ENCODE assay signal across 15 cellular contexts in the genomic region with DNA sequence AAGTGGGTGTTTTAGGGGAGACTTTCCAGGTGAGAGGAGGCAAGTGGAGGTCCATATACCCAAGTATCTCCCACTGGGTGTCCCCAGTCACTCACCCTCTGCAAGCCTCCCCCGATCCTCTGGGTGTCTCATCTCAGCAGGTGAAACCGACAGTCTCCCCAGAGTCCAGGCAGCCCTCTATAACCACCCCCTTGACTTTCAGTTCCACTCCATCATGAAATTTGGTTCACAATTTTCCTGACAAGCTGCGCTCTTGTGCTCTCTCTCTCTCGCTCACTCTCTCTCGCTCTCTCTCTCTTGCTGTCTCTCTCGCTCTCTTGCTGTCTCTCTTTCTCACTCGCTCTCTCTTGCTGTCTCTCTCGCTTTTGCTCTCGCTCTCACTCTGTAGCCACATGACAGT. TPM values are rescaled to one million over a fixed set of nuclear protein-coding genes. Genes with fewer than 3 reads are reported as not detected.
DNase-seq lines count a peak whose midpoint lies in the region; ATAC-seq and TF ChIP-seq lines count a peak whose summit lies in the region.
"Had no signal": no experiment of that assay in that cellular context is flagged by ENCODE, and none has a peak within 500 bp of the region (broad histone marks: within the 10 kb centered on the region; RNA-seq: fewer than 3 reads in every experiment).

No MANE protein-coding gene starts in this region.

- 0 out of 2 replicates have a peak, but pooled peaks cover 13% of the 10 kb centered on the region for H3K36me3 ChIP-seq in DND-41 (ENCODE audit: insufficient read depth, low read length)
- H3K36me3 ChIP-seq in GM23338 (ENCODE audit: insufficient read depth): no peaks in the 10 kb centered on the region
- H3K36me3 ChIP-seq: upper lobe of left lung had no signal

- H3K9me3 Mint-ChIP-seq in HFFc6: peaks cover 14% of the 10 kb centered on the region
- H3K9me3 Mint-ChIP-seq in activated B cell treated with CpG ODN at 0.5 μM for 24 hours: peaks cover 7% of the 10 kb centered on the region
- H3K9me3 Mint-ChIP-seq in GM23338: peaks cover 23% of the 10 kb centered on the region

- H3K9me2 ChIP-seq in GM23338 (ENCODE audit: insufficient read depth): 0 out of 2 replicates have a peak, but pooled peaks cover 5% of the 10 kb centered on the region

- ATAC-seq in DND-41 (ENCODE audit: insufficient read depth, low read depth): peak; percentile 29; the same call in 1 of the 3 replicates
- peak; percentile 53 for ATAC-seq in GM18858 (IDR thresholded peaks at IDR 0.05; ENCODE audit: unreplicated experiment)
- ATAC-seq in activated B cell treated with CpG ODN at 0.5 μM for 24 hours (ENCODE audit: low read depth): peak; percentile 53
- ATAC-seq in GM23338: no peak
- ATAC-seq in GM21529 (IDR thresholded peaks at IDR 0.05; ENCODE audit: unreplicated experiment): no peak
- ATAC-seq: activated T-cell treated with anti-CD3 and anti-CD28 coated beads, Interleukin-2, amount 50 U/mL, for 4 hours had no signal

- peaks cover 46% of the 10 kb centered on the region for H3K36me3 Mint-ChIP-seq in HFFc6 (ENCODE audit: low read depth)
- peaks cover 18% of the 10 kb centered on the region for H3K36me3 Mint-ChIP-seq in activated B cell treated with CpG ODN at 0.5 μM for 24 hours (ENCODE audit: low read depth)
- H3K36me3 Mint-ChIP-seq in GM23338 (ENCODE audit: low read depth): peaks cover 34% of the 10 kb centered on the region

- H3K27ac Mint-ChIP-seq in HFFc6 (peak overlapping the region; percentile 3; the same call in 1 of the 2 replicates), activated B cell treated with CpG ODN at 0.5 μM for 24 hours (no peak overlapping the region), GM23338 (no peak overlapping the region)

- H3K27ac ChIP-seq in DND-41 (ENCODE audit: low read length) (no peak overlapping the region), GM23338 (ENCODE audit: low read depth) (no peak overlapping the region)
- H3K27ac ChIP-seq: esophagus squamous epithelium, KMS-11, upper lobe of left lung had no signal

- POLR2A ChIA-PET in activated B cell treated with CpG ODN at 0.5 μM for 24 hours (lab: Charles Lee): interaction anchor here (1.5 kb wide), 1 partner anchor 8 kb away, joined by 4 read pairs; a partner anchor contains a TSS

- H4K20me1 ChIP-seq in DND-41 (ENCODE audit: insufficient read depth, low read length) (no peaks in the 10 kb centered on the region; the same call in 1 of the 2 replicates), GM23338 (replicated peaks; ENCODE audit: insufficient read depth) (no peaks in the 10 kb centered on the region)

- no peak for TF ChIP-seq CTCF in DND-41 (IDR thresholded peaks at IDR 0.05; ENCODE audit: borderline replicate concordance, extremely low read depth, low read length, poor library complexity, severe bottlenecking)
- no peak for TF ChIP-seq CTCF in HFFc6 (IDR thresholded peaks at IDR 0.05)
- no peak for TF ChIP-seq CTCF in activated B cell treated with CpG ODN at 0.5 μM for 24 hours (IDR thresholded peaks at IDR 0.05)
- TF ChIP-seq CTCF in GM23338 (conservative IDR thresholded peaks at IDR 0.05; ENCODE audit: low read depth in 2 of 2): no peak

- H3K4me1 Mint-ChIP-seq in HFFc6 (ENCODE audit: low read depth): no peaks in the 10 kb centered on the region
- H3K4me1 Mint-ChIP-seq in activated B cell treated with CpG ODN at 0.5 μM for 24 hours: peaks cover 31% of the 10 kb centered on the region
- H3K4me1 Mint-ChIP-seq in GM23338: peaks cover 6% of the 10 kb centered on the region; the same call in 2 of the 3 replicates

- peaks cover 8% of the 10 kb centered on the region for H3K9me3 ChIP-seq in DND-41 (ENCODE audit: insufficient read depth, low read length, severe bottlenecking)

- intact Hi-C loops in activated B cell treated with CpG ODN at 0.5 μM for 24 hours (cut with micrococcal nuclease): no loop called here

- no peak overlapping the region for H3K9ac ChIP-seq in DND-41 (ENCODE audit: low read depth, low read length)
- H3K9ac ChIP-seq: KMS-11 had no signal

- CTCF ChIA-PET in activated B cell treated with CpG ODN at 0.5 μM for 24 hours (lab: Charles Lee): no interaction called here

- H3K27me3 ChIP-seq in DND-41 (ENCODE audit: insufficient read depth, low read length, poor library complexity): no peaks in the 10 kb centered on the region
- no peaks in the 10 kb centered on the region for H3K27me3 ChIP-seq in GM23338 (ENCODE audit: insufficient read depth)
- H3K27me3 ChIP-seq: esophagus squamous epithelium, upper lobe of left lung had no signal

- H3K4me2 ChIP-seq in DND-41 (ENCODE audit: insufficient read depth, low read length): no peak overlapping the region
- H3K4me2 ChIP-seq in GM23338: no peak overlapping the region
- H3K4me2 ChIP-seq: KMS-11 had no signal

- no peak for DNase-seq in DND-41
- no peak for DNase-seq in HFFc6
- no peak for DNase-seq in activated B cell treated with CpG ODN at 0.5 μM for 24 hours
- DNase-seq in GM23338 (ENCODE audit: low spot score): no peak
- DNase-seq in H4 (ENCODE audit: low spot score): no peak
- DNase-seq in NCI-H526 (lab: John Stamatoyannopoulos, UW): no peak
- DNase-seq: activated CD4-positive, alpha-beta T cell treated with anti-CD3 and anti-CD28 coated beads for 1 hour; activated T-cell treated with anti-CD3 and anti-CD28 coated beads, Interleukin-2, amount 50 U/mL, for 4 hours; esophagus squamous epithelium; NCI-H146; NCI-H510A treated with DMSO at 0.1 percent for 48 hours had no signal

- H3K27me3 Mint-ChIP-seq in HFFc6 (ENCODE audit: insufficient read depth) (peaks cover 2% of the 10 kb centered on the region; the same call in 1 of the 2 replicates), activated B cell treated with CpG ODN at 0.5 μM for 24 hours (no peaks in the 10 kb centered on the region), GM23338 (ENCODE audit: insufficient read depth, low read depth, poor library complexity) (peaks cover 14% of the 10 kb centered on the region)

- no peaks in the 10 kb centered on the region; the same call in 1 of the 2 replicates for H3K79me2 ChIP-seq in DND-41 (ENCODE audit: insufficient read depth, low read length)
- no peaks in the 10 kb centered on the region for H3K79me2 ChIP-seq in GM23338 (replicated peaks; ENCODE audit: insufficient read depth)

- H3K4me1 ChIP-seq in DND-41 (ENCODE audit: insufficient read depth, low read length) (no peaks in the 10 kb centered on the region), GM23338 (ENCODE audit: insufficient read depth) (no peaks in the 10 kb centered on the region)

- no peak overlapping the region for H2AFZ ChIP-seq in DND-41 (ENCODE audit: low read depth, low read length)
- H2AFZ ChIP-seq in GM23338: no peak overlapping the region

- no peak overlapping the region for H3K4me3 ChIP-seq in DND-41 (ENCODE audit: low read depth in 1 of 2, low read length in 2 of 2)
- H3K4me3 ChIP-seq in GM23338: no peak overlapping the region
- H3K4me3 ChIP-seq: esophagus squamous epithelium, upper lobe of left lung had no signal

- H3K4me3 Mint-ChIP-seq in HFFc6 (no peak overlapping the region), activated B cell treated with CpG ODN at 0.5 μM for 24 hours (no peak overlapping the region), GM23338 (no peak overlapping the region)
- H3K4me3 Mint-ChIP-seq: activated T-cell treated with anti-CD3 and anti-CD28 coated beads, Interleukin-2, amount 50 U/mL, for 4 hours had no signal

- H3F3A ChIP-seq in GM23338 (replicated peaks; ENCODE audit: low read depth): no peaks in the 10 kb centered on the region

RNA-seq across cellular contexts. Expression of a gene that starts 8.1 kb away (rescaled TPM):
- 10 to 100 TPM; 38.6 to 45.3 (median 42.5) TPM for total RNA-seq in HFFc6 (2021; fragmentation: NEBNext Ultra II Directional; extraction: Animal tissue kit (Norgen Biotek cat#: 25700))
- total RNA-seq in activated B cell treated with CpG ODN at 0.5 μM for 24 hours: 19.7 and 21.1 TPM in 2 replicates
- total RNA-seq in GM23338 (2014; rRNA removed; shearing (Covaris generic)): 15.7 and 17.5 TPM in 2 replicates
- 12.3 and 14.7 TPM in 2 replicates for polyA plus RNA-seq in GM23338 (2016; fragmentation: Nextera tagmentation; extraction: Ambion mirVana)
- total RNA-seq in H4 (2014; rRNA removed; shearing (Covaris generic)): 28.2 and 34.0 TPM in 2 replicates

Comparison
In these comparisons a context has a peak if more than half of its experiments do, and no peak if none do; other contexts are left out.
1. ATAC-seq: peak in DND-41 (single experiment), GM18858 (single experiment) and activated B cell treated with CpG ODN at 0.5 μM for 24 hours (single experiment); none in GM23338 (single experiment) and GM21529 (single experiment).